ENCODE assay signal across 1 cellular context in the genomic region with DNA sequence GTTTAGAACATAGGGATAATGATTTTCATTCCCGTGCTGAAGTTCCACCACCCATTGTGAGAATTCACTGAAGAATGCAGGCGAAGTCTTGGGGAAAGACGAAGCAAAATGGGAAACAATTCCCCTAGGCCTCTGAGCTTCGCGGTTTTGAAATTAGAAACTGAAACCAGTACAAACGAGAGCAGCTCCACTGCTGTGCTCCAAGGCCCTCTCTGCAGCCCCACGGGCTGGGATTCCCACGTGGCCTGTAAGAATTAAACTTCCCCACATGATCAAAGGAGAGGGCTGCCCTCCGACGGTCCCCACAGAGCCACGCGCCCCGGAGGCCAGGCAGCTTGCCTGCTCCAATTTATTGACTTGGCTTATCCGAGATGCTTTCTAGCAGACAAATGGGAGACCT.
TF ChIP-seq lines count a peak whose summit lies in the region.

No MANE protein-coding gene starts in this region.

TF ChIP-seq in SK-N-SH treated with all-trans-retinoic acid at 6 μM for 48 hours, 23 proteins besides CTCF, POLR2A, EP300 and RAD21 (continued from another document):
- no peak for TF ChIP-seq TSHZ2 (CRISPR knock-in tag; IDR thresholded peaks at IDR 0.05)
- TF ChIP-seq PPARA (CRISPR knock-in tag; IDR thresholded peaks at IDR 0.05; ENCODE audit: borderline replicate concordance), result no peak
